ENCODE assay signal across 16 cellular contexts in the genomic region with DNA sequence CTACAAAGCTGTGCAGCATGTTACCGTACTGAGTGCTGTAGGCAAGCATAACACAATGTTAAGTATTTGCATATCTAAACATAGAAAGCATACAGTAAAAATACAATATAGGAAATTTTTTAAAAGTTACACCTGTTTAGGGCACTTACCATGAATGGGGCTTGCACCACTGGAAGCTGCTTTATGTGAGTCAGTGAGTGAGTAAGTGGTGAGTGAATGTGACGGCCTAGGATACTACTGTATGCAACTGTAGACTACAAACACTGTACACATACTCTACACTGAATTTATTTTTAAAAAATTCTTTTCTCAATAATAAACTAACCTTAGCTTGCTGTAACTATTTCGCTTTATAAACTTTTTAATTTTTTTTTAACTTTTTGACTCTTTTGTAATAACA.
"Had no signal": no experiment of that assay in that cellular context is flagged by ENCODE, and none has a peak within 500 bp of the region (broad histone marks: within the 10 kb centered on the region; RNA-seq: fewer than 3 reads in every experiment).

No MANE protein-coding gene starts in this region.

- H3K4me3 ChIP-seq: body of pancreas, mucosa of descending colon, prostate gland, right lobe of liver, spleen had no signal

- H3K36me3 Mint-ChIP-seq: activated naive CD4-positive, alpha-beta T cell treated with anti-CD3 and anti-CD28 coated beads, Interleukin-2, amount 50 U/mL, for 24 hours; natural killer cell; stimulated activated naive B cell treated with anti-CD40 and anti-IgM and Interleukin-4, amounts not matched to agents 10 μg/mL and 1 μg/mL and 100 μg/mL, for 72 hours had no signal

- H3K27me3 ChIP-seq: body of pancreas, right lobe of liver, spleen had no signal

- H3K27ac ChIP-seq: body of pancreas, prostate gland, right lobe of liver, spleen had no signal

- H3K36me3 ChIP-seq: prostate gland, right lobe of liver, spleen had no signal

- DNase-seq: activated effector memory CD4-positive, alpha-beta T cell treated with Interleukin-2 at 50 U/mL for 16 hours; activated T-cell treated with anti-CD3 and anti-CD28 coated beads, Interleukin-2, amount 50 U/mL, for 1 hour; amniotic stem cell; body of pancreas; effector memory CD8-positive, alpha-beta T cell; mucosa of descending colon; natural killer cell; nucleus accumbens; right lobe of liver; spleen; stimulated activated CD4-positive, alpha-beta T cell treated with anti-CD3 and anti-CD28 coated beads, Interleukin-1b, Interleukin-23, amount 100 ng/mL, for 48 hours; stimulated activated naive B cell treated with anti-CD40 and anti-IgM and Interleukin-4, amounts not matched to agents 10 μg/mL and 1 μg/mL and 100 μg/mL, for 72 hours had no signal

- H3K4me1 ChIP-seq: body of pancreas, prostate gland, right lobe of liver, spleen had no signal

- H3K4me1 Mint-ChIP-seq: activated naive CD4-positive, alpha-beta T cell treated with anti-CD3 and anti-CD28 coated beads, Interleukin-2, amount 50 U/mL, for 24 hours; natural killer cell; stimulated activated naive B cell treated with anti-CD40 and anti-IgM and Interleukin-4, amounts not matched to agents 10 μg/mL and 1 μg/mL and 100 μg/mL, for 72 hours had no signal

- H3K9me3 ChIP-seq: body of pancreas, mucosa of descending colon, prostate gland, right lobe of liver, spleen had no signal

- H3K4me3 Mint-ChIP-seq: activated naive CD4-positive, alpha-beta T cell treated with anti-CD3 and anti-CD28 coated beads, Interleukin-2, amount 50 U/mL, for 24 hours; dendritic cell treated with granulocyte-macrophage colony-stimulating factor and Interleukin-4, amounts not matched to agents 40 ng/mL and 50 ng/mL, for 4 days; effector memory CD8-positive, alpha-beta T cell; natural killer cell; stimulated activated naive B cell treated with anti-CD40 and anti-IgM and Interleukin-4, amounts not matched to agents 10 μg/mL and 1 μg/mL and 100 μg/mL, for 72 hours; T-helper 2 cell treated with Interferon-gamma antibody and Interleukin-4, amounts not matched to agents 5 μg/mL and 100 μg/mL, for 36 hours had no signal

- H3K27ac Mint-ChIP-seq: activated naive CD4-positive, alpha-beta T cell treated with anti-CD3 and anti-CD28 coated beads, Interleukin-2, amount 50 U/mL, for 24 hours; dendritic cell treated with granulocyte-macrophage colony-stimulating factor and Interleukin-4, amounts not matched to agents 40 ng/mL and 50 ng/mL, for 4 days; effector memory CD8-positive, alpha-beta T cell; natural killer cell; stimulated activated naive B cell treated with anti-CD40 and anti-IgM and Interleukin-4, amounts not matched to agents 10 μg/mL and 1 μg/mL and 100 μg/mL, for 72 hours; T-helper 2 cell treated with Interferon-gamma antibody and Interleukin-4, amounts not matched to agents 5 μg/mL and 100 μg/mL, for 36 hours had no signal

- H3K27me3 Mint-ChIP-seq: activated naive CD4-positive, alpha-beta T cell treated with anti-CD3 and anti-CD28 coated beads, Interleukin-2, amount 50 U/mL, for 24 hours; dendritic cell treated with granulocyte-macrophage colony-stimulating factor and Interleukin-4, amounts not matched to agents 40 ng/mL and 50 ng/mL, for 4 days; effector memory CD8-positive, alpha-beta T cell; stimulated activated naive B cell treated with anti-CD40 and anti-IgM and Interleukin-4, amounts not matched to agents 10 μg/mL and 1 μg/mL and 100 μg/mL, for 72 hours had no signal

- H3K9me3 Mint-ChIP-seq: dendritic cell treated with granulocyte-macrophage colony-stimulating factor and Interleukin-4, amounts not matched to agents 40 ng/mL and 50 ng/mL, for 4 days had no signal
